14 cellular contexts compared by ENCODE assay signal in genomic region chr13:26837997-26838396, GRCh38.
A peak's percentile ranks its signal among the peaks of the same experiment; 100 is the strongest.
DNase-seq lines count a peak whose midpoint lies in the region; ATAC-seq and TF ChIP-seq lines count a peak whose summit lies in the region.
"Had no signal": no experiment of that assay in that cellular context is flagged by ENCODE, and none has a peak within 500 bp of the region (broad histone marks: within the 10 kb centered on the region; RNA-seq: fewer than 3 reads in every experiment).

No MANE protein-coding gene starts in this region.

- H3K27ac Mint-ChIP-seq in GM23338: no peak overlapping the region

- H3K36me3 Mint-ChIP-seq in GM23338 (ENCODE audit: low read depth): no peaks in the 10 kb centered on the region
- H3K36me3 Mint-ChIP-seq: CD8-positive, alpha-beta memory T cell had no signal

- intact Hi-C loops in mammary epithelial cell (cut with micrococcal nuclease) (no loop called here), left ventricle myocardium superior (cut with micrococcal nuclease) (no loop called here)

- H4K20me1 ChIP-seq in GM23338 (replicated peaks; ENCODE audit: insufficient read depth) (no peaks in the 10 kb centered on the region), mammary epithelial cell (ENCODE audit: insufficient read depth, low read length) (no peaks in the 10 kb centered on the region)

- H3K36me3 ChIP-seq in GM23338 (ENCODE audit: insufficient read depth) (no peaks in the 10 kb centered on the region), mammary epithelial cell (ENCODE audit: insufficient read depth, low read length) (no peaks in the 10 kb centered on the region)
- H3K36me3 ChIP-seq: HAP-1, SJSA1 had no signal

- ATAC-seq in GM23338: no peak
- peak; percentile 72 for ATAC-seq in left ventricle myocardium superior
- ATAC-seq in HG03565 (IDR thresholded peaks at IDR 0.05; ENCODE audit: unreplicated experiment): no peak

- H3K79me2 ChIP-seq in GM23338 (replicated peaks; ENCODE audit: insufficient read depth): no peaks in the 10 kb centered on the region
- no peaks in the 10 kb centered on the region for H3K79me2 ChIP-seq in mammary epithelial cell (ENCODE audit: insufficient read depth, low read length)

- dilution Hi-C loops in mammary epithelial cell (cut with HindIII; ENCODE audit: low sequenced_read_pairs): no loop called here

- H2AFZ ChIP-seq in GM23338: 0 out of 2 replicates have a peak overlapping the region, but pooled peaks have one; percentile 7
- no peak overlapping the region for H2AFZ ChIP-seq in mammary epithelial cell (ENCODE audit: low read depth, low read length)

- no peaks in the 10 kb centered on the region for H3K9me3 ChIP-seq in mammary epithelial cell (replicated peaks; ENCODE audit: insufficient read depth, low read length)
- H3K9me3 ChIP-seq: HAP-1, SJSA1 had no signal

- no peaks in the 10 kb centered on the region for H3K27me3 ChIP-seq in GM23338 (ENCODE audit: insufficient read depth)
- peaks cover 4% of the 10 kb centered on the region for H3K27me3 ChIP-seq in mammary epithelial cell (ENCODE audit: insufficient read depth, low read length)

- H3K4me3 ChIP-seq in GM23338: no peak overlapping the region
- H3K4me3 ChIP-seq in mammary epithelial cell (replicated peaks in 1 of 3; ENCODE audit: insufficient read depth in 1 of 3, low read depth in 2 of 3, low read length in 3 of 3): no peak overlapping the region
- H3K4me3 ChIP-seq: HAP-1, SJSA1 had no signal

- H3K27ac ChIP-seq in GM23338 (ENCODE audit: low read depth) (no peak overlapping the region), mammary epithelial cell (ENCODE audit: insufficient read depth, low read depth, low read length) (no peak overlapping the region)
- H3K27ac ChIP-seq: SJSA1 had no signal

- CTCF ChIA-PET in mammary epithelial cell (lab: Charles Lee; ENCODE audit: low non-redundant PET): no interaction called here

- DNase-seq in GM23338 (ENCODE audit: low spot score): no peak
- DNase-seq in HT-29 (ENCODE audit: low spot score): peak; percentile 61
- peak; percentile 8 for DNase-seq in mammary epithelial cell
- DNase-seq in left ventricle myocardium superior: peak; percentile 40
- DNase-seq in stimulated activated CD4-positive, alpha-beta T cell treated with anti-CD3 and anti-CD28 coated beads, Interleukin-2, amount 100 ng/mL, for 48 hours: no peak
- no peak for DNase-seq in NCI-H446 (lab: John Stamatoyannopoulos, UW)
- DNase-seq: ACHN; CD8-positive, alpha-beta memory T cell; NCI-H1092 treated with DMSO at 0.1 percent for 48 hours; NCI-H146; NCI-H2081 had no signal

- no peak overlapping the region for H3K9ac ChIP-seq in mammary epithelial cell (ENCODE audit: insufficient read depth, low read length)

- H3K4me1 ChIP-seq in GM23338 (ENCODE audit: insufficient read depth) (peaks cover 5% of the 10 kb centered on the region; the same call in 1 of the 2 replicates), mammary epithelial cell (ENCODE audit: insufficient read depth, low read length) (no peaks in the 10 kb centered on the region)
- H3K4me1 ChIP-seq: HAP-1, SJSA1 had no signal

- H3F3A ChIP-seq in GM23338 (replicated peaks; ENCODE audit: low read depth): no peaks in the 10 kb centered on the region

- in situ Hi-C loops in mammary epithelial cell (cut with MboI; ENCODE audit: low sequenced_read_pairs in 2 of 2): no loop called here

- peaks cover 3% of the 10 kb centered on the region for H3K27me3 Mint-ChIP-seq in GM23338 (ENCODE audit: insufficient read depth, low read depth, poor library complexity)

- no peak overlapping the region for H3K4me2 ChIP-seq in GM23338
- H3K4me2 ChIP-seq in mammary epithelial cell (ENCODE audit: insufficient read depth, low read depth, low read length): no peak overlapping the region

- WGBS in mammary epithelial cell (ENCODE audit: low coverage, missing lambda C conversion rate): 31% methylated on average over 6 of the region's 6 CpGs

- no peak overlapping the region for H3K4me3 Mint-ChIP-seq in GM23338
- H3K4me3 Mint-ChIP-seq: CD8-positive, alpha-beta memory T cell had no signal

- peaks cover 17% of the 10 kb centered on the region for H3K4me1 Mint-ChIP-seq in GM23338
- H3K4me1 Mint-ChIP-seq: CD8-positive, alpha-beta memory T cell had no signal

- H3K9me3 Mint-ChIP-seq in GM23338: no peaks in the 10 kb centered on the region
- H3K9me3 Mint-ChIP-seq: CD8-positive, alpha-beta memory T cell had no signal

- no peaks in the 10 kb centered on the region for H3K9me2 ChIP-seq in GM23338 (ENCODE audit: insufficient read depth)

- BruUV-seq in mammary epithelial cell (replicated peaks; lab: Mats Ljungman, UMichigan): no TSS peak

- TF ChIP-seq CTCF in GM23338 (conservative IDR thresholded peaks at IDR 0.05; ENCODE audit: low read depth in 2 of 2): no peak
- TF ChIP-seq CTCF in mammary epithelial cell (conservative IDR thresholded peaks at IDR 0.05 in 1 of 2, IDR thresholded peaks at IDR 0.05 in 1 of 2; ENCODE audit: extremely low read depth in 1 of 2, insufficient read depth in 1 of 2, low read depth in 1 of 2, low read length in 2 of 2): no peak

TF ChIP-seq in GM23338, 12 proteins besides CTCF, POLR2A, EP300 and RAD21:
- no peak for TF ChIP-seq EZH2 (IDR thresholded peaks at IDR 0.05; ENCODE audit: low read depth, unreplicated experiment)

Comparison
In these comparisons a context has a peak if more than half of its experiments do, and no peak if none do; other contexts are left out.
1. DNase-seq: peak in HT-29 (single experiment), mammary epithelial cell (single experiment) and left ventricle myocardium superior (single experiment); none in GM23338 (single experiment), stimulated activated CD4-positive, alpha-beta T cell treated with anti-CD3 and anti-CD28 coated beads, Interleukin-2, amount 100 ng/mL, for 48 hours (0 of 2) and NCI-H446 (0 of 2).